Comparison of ENCODE assay signal across 18 cellular contexts in the genomic region with DNA sequence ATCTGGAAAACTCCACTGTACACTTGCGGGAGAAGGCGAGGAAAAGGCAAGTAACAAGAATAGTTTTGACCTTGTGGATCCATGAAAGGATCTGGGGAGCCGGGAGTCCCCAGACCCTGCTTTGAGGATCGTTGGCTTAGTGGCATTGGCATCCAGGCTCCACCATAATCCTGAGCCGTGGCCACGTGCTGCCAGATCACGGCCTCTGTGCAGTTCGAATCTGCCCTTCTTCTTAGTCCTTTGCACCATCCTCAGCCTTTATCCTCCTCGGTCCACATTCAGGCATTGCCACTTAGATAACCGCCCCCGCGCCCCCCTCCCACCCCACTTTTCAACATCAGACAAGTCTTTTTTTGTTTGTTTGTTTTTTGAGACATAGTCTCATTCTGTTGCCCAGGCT.
DNase-seq lines count a peak whose midpoint lies in the region; ATAC-seq and TF ChIP-seq lines count a peak whose summit lies in the region.
"Had no signal": no experiment of that assay in that cellular context is flagged by ENCODE, and none has a peak within 500 bp of the region (broad histone marks: within the 10 kb centered on the region; RNA-seq: fewer than 3 reads in every experiment).

No MANE protein-coding gene starts in this region.

- H3K79me2 ChIP-seq in H9 (ENCODE audit: insufficient read depth, low read length), result peaks cover 5% of the 10 kb centered on the region; the same call in 1 of the 2 replicates

- no peak for TF ChIP-seq CTCF in H9 (conservative IDR thresholded peaks at IDR 0.05)
- no peak for TF ChIP-seq CTCF in endodermal cell (conservative IDR thresholded peaks at IDR 0.05)
- TF ChIP-seq CTCF in spleen (IDR thresholded peaks at IDR 0.05 in 8 of 11, conservative IDR thresholded peaks at IDR 0.05 in 3 of 11), result no peak

- no peak overlapping the region for H2BK15ac ChIP-seq in H9 (ENCODE audit: low read depth, low read length)

- no peak overlapping the region for H4K8ac ChIP-seq in H9 (replicated peaks; ENCODE audit: insufficient read length, low read depth, low read length)

- H3K4me1 Mint-ChIP-seq in H9, result peaks cover 6 to 13% of the 10 kb centered on the region in 2 experiments
- no peaks in the 10 kb centered on the region for H3K4me1 Mint-ChIP-seq in endodermal cell
- H3K4me1 Mint-ChIP-seq: B cell had no signal

- H3K14ac ChIP-seq in H9 (ENCODE audit: insufficient read depth, low read length), result no peak overlapping the region

- H3K9me3 ChIP-seq in BLaER1 (no peaks in the 10 kb centered on the region), H9 (ENCODE audit: control insufficient read depth, low read depth, low read length) (no peaks in the 10 kb centered on the region), endodermal cell (ENCODE audit: control insufficient read depth, low read length) (no peaks in the 10 kb centered on the region), spleen (no peaks in the 10 kb centered on the region)

- H4K5ac ChIP-seq in H9 (ENCODE audit: insufficient read length, low read depth, low read length), result no peak overlapping the region

- H3K27ac ChIP-seq in BLaER1, result peak overlapping the region; percentile 12
- H3K27ac ChIP-seq in H9 (ENCODE audit: insufficient read length, low read depth, low read length), result no peak overlapping the region
- no peak overlapping the region for H3K27ac ChIP-seq in endodermal cell (ENCODE audit: low read depth, low read length)
- no peak overlapping the region for H3K27ac ChIP-seq in spleen
- H3K27ac ChIP-seq: C4-2B, GM23248, HL-60 had no signal

- peak overlapping the region in 2 of 3 experiments; percentile 42 to 43; a peak in 2 of 7 replicates for H3K27ac Mint-ChIP-seq in H9
- H3K27ac Mint-ChIP-seq in endodermal cell, result peak overlapping the region; percentile 60
- H3K27ac Mint-ChIP-seq: B cell; CD4-positive, alpha-beta memory T cell had no signal

- H2BK120ac ChIP-seq in H9 (ENCODE audit: low read depth, low read length, poor library complexity, severe bottlenecking), result no peak overlapping the region

- H4K20me1 ChIP-seq in BLaER1 (0 out of 2 replicates have a peak, but pooled peaks cover 5% of the 10 kb centered on the region), H9 (ENCODE audit: control insufficient read depth, insufficient read depth, insufficient read length) (no peaks in the 10 kb centered on the region)

- no peaks in the 10 kb centered on the region for H3K27me3 ChIP-seq in BLaER1
- no peaks in the 10 kb centered on the region for H3K27me3 ChIP-seq in H9 (ENCODE audit: insufficient read depth, low read length)
- no peaks in the 10 kb centered on the region for H3K27me3 ChIP-seq in endodermal cell (ENCODE audit: control insufficient read depth, insufficient read depth, low read length, poor library complexity, severe bottlenecking)
- no peaks in the 10 kb centered on the region for H3K27me3 ChIP-seq in spleen (replicated peaks in 1 of 7)

- peaks cover 65% of the 10 kb centered on the region for H3K4me1 ChIP-seq in BLaER1
- no peaks in the 10 kb centered on the region for H3K4me1 ChIP-seq in H9 (ENCODE audit: insufficient read depth, low read length)
- H3K4me1 ChIP-seq in endodermal cell (ENCODE audit: control insufficient read depth, insufficient read depth, low read length), result no peaks in the 10 kb centered on the region
- peaks cover 0 to 1% (median 0%) of the 10 kb centered on the region in 6 donors for H3K4me1 ChIP-seq in spleen

- no peak overlapping the region for H3K18ac ChIP-seq in H9 (ENCODE audit: insufficient read length, low read depth, low read length)

- no peak overlapping the region for H3K23ac ChIP-seq in H9 (ENCODE audit: insufficient read length, low read depth, low read length)

- intact Hi-C loops in spleen (cut with DNase I; ENCODE audit: low total_unique reads), result no loop called here

- H3K4ac ChIP-seq in H9 (ENCODE audit: low read depth, low read length), result no peak overlapping the region

- H2BK20ac ChIP-seq in H9 (ENCODE audit: low read depth, low read length, poor library complexity, severe bottlenecking), result no peak overlapping the region

- H3K4me3 ChIP-seq in BLaER1, result no peak overlapping the region
- no peak overlapping the region for H3K4me3 ChIP-seq in endodermal cell (ENCODE audit: low read length)
- no peak overlapping the region for H3K4me3 ChIP-seq in spleen
- H3K4me3 ChIP-seq: GM23248 had no signal

- H3K36me3 ChIP-seq in BLaER1 (peaks cover 73% of the 10 kb centered on the region), endodermal cell (ENCODE audit: control insufficient read depth, insufficient read depth, low read length) (no peaks in the 10 kb centered on the region), spleen (peaks cover 0 to 27% (median 2%) of the 10 kb centered on the region in 6 donors)

- H2AK5ac ChIP-seq in H9 (ENCODE audit: insufficient read length, low read length), result no peak overlapping the region

- ATAC-seq in HG03571 (IDR thresholded peaks at IDR 0.05; ENCODE audit: unreplicated experiment) (no peak), HG03196 (IDR thresholded peaks at IDR 0.05; ENCODE audit: unreplicated experiment) (no peak)

- no peaks in the 10 kb centered on the region for H3K23me2 ChIP-seq in H9 (ENCODE audit: insufficient read length, low read depth, low read length, poor library complexity, severe bottlenecking)

- no peak for DNase-seq in H9
- DNase-seq in endodermal cell, result no peak
- peak; percentile 29 for DNase-seq in spleen
- DNase-seq in MV-4-11 (lab: John Stamatoyannopoulos, UW), result no peak
- DNase-seq: CD4-positive, alpha-beta memory T cell; DMS153; DMS79 treated with DMSO at 0.1 percent for 48 hours; GF-D8; GM23248; H7; Kasumi-1; KBM-7 had no signal

- H3T11ph ChIP-seq in H9 (ENCODE audit: low read length), result no peak overlapping the region

- TF ChIP-seq POLR2A in spleen (IDR thresholded peaks at IDR 0.05), result no peak

- no peak overlapping the region for H2AFZ ChIP-seq in H9 (ENCODE audit: low read length)
- H2AFZ ChIP-seq: GM23248 had no signal

- H3K36me3 Mint-ChIP-seq in H9 (ENCODE audit: insufficient read depth in 1 of 3, low read depth in 3 of 3) (peaks cover 4 to 14% (median 7%) of the 10 kb centered on the region in 3 experiments; a peak in 5 of 7 replicates), endodermal cell (ENCODE audit: low read depth) (peaks cover 29% of the 10 kb centered on the region)

- H3K9ac ChIP-seq in BLaER1, result no peak overlapping the region
- no peak overlapping the region for H3K9ac ChIP-seq in H9 (ENCODE audit: extremely low read depth, insufficient read length, low read length)
- no peak overlapping the region for H3K9ac ChIP-seq in endodermal cell (ENCODE audit: extremely low read depth, low read length, poor library complexity, severe bottlenecking)
- H3K9ac ChIP-seq: GM23248 had no signal

- no peak overlapping the region for H3K56ac ChIP-seq in H9 (ENCODE audit: insufficient read length, low read depth, low read length)

- H3K27me3 Mint-ChIP-seq in H9 (ENCODE audit: low read depth) (no peaks in the 10 kb centered on the region), endodermal cell (ENCODE audit: insufficient read depth) (no peaks in the 10 kb centered on the region)
- H3K27me3 Mint-ChIP-seq: B cell; CD4-positive, alpha-beta memory T cell had no signal

- H3K79me1 ChIP-seq in H9 (ENCODE audit: insufficient read depth, low read depth, low read length, poor library complexity, severe bottlenecking), result no peaks in the 10 kb centered on the region

- H3K4me3 Mint-ChIP-seq in H9, result no peak overlapping the region
- no peak overlapping the region for H3K4me3 Mint-ChIP-seq in endodermal cell
- H3K4me3 Mint-ChIP-seq: B cell; CD4-positive, alpha-beta memory T cell had no signal

- WGBS in H9 (ENCODE audit: extremely low coverage, insufficient read length, low lambda C conversion rate), result no CpG with 5 or more reads among the region's 12 CpGs
- 85 to 89% methylated on average over 8 to 12 of the region's 12 CpGs for WGBS in endodermal cell (ENCODE audit: insufficient coverage in 1 of 2, insufficient read length in 1 of 2), 2 experiments
- WGBS in spleen, 5 donors, result 85 to 95% (median 93%) methylated on average over 12 of the region's 12 CpGs

- H2BK5ac ChIP-seq in H9 (ENCODE audit: insufficient read length, low read length), result no peak overlapping the region

- H3K9me3 Mint-ChIP-seq in H9 (no peaks in the 10 kb centered on the region), endodermal cell (no peaks in the 10 kb centered on the region)
- H3K9me3 Mint-ChIP-seq: CD4-positive, alpha-beta memory T cell had no signal

- H2BK12ac ChIP-seq in H9 (ENCODE audit: insufficient read length, low read depth, low read length), result no peak overlapping the region

- H4K91ac ChIP-seq in H9 (ENCODE audit: insufficient read length, low read depth, low read length), result no peak overlapping the region

- H3K4me2 ChIP-seq in BLaER1, result no peak overlapping the region
- H3K4me2 ChIP-seq in H9 (ENCODE audit: insufficient read depth, insufficient read length, low read length), result no peak overlapping the region
